In the genomic region with DNA sequence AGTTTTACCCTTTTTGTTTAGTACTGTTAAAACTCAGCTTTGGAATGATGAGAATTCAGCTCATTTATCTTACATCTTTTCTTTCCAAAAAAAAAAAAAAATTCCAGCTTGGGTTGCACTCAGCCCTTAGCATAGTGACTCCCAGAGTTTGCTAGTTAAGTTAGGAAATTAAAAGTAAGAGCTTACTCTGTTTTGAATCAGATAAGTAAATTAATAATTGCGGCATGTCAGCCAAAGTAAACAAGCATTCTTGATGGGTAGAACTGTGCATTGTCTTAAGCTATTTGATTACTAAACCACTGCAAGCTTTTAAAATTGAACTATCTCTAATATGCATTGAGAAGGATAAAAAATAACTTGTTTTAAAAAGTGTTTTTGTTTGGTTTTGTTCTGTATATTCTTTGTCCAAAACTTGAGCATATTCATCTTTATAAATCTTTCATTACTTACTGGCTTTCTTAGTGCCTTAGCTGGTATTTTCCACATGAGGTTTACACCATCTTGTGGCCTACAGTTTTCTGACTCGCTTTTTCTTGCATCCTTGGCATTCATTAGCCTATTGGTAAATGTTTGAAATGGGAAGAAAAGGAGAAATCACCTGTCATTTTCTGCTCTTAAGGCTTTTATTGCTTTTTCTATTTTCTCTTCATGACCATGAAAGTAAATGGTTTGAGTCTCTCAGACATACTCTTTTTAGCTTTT, we compare ENCODE assay signal across 13 cellular contexts.
DNase-seq lines count a peak whose midpoint lies in the region; ATAC-seq and TF ChIP-seq lines count a peak whose summit lies in the region.
"Had no signal": no experiment of that assay in that cellular context is flagged by ENCODE, and none has a peak within 500 bp of the region (broad histone marks: within the 10 kb centered on the region; RNA-seq: fewer than 3 reads in every experiment).

No MANE protein-coding gene starts in this region.

- peak; percentile 11 for DNase-seq in AG04450 (ENCODE audit: low read depth, low spot score)
- no peak for DNase-seq in epithelial cell of proximal tubule (ENCODE audit: low read depth)
- peak; percentile 48 for DNase-seq in myocyte (ENCODE audit: low read depth)
- no peak for DNase-seq in upper lobe of right lung
- DNase-seq in substantia nigra (lab: John Stamatoyannopoulos, UW) = no peak
- no peak for DNase-seq in GM10248 (ENCODE audit: extremely low spot score)
- DNase-seq: activated T-cell treated with anti-CD3 and anti-CD28 coated beads, Interleukin-2, amount 50 U/mL, for 48 hours; colonic mucosa; NCI-H774 had no signal

- intact Hi-C loops in upper lobe of right lung (cut with DNase I) = no loop called here

- H3K9ac ChIP-seq in OCI-LY1 (ENCODE audit: low read length) = no peak overlapping the region

- TF ChIP-seq CTCF in AG04450 (IDR thresholded peaks at IDR 0.05; ENCODE audit: low read depth, low read length) (0 out of 2 replicates have a peak, but pooled peaks have one; percentile 9), OCI-LY1 (IDR thresholded peaks at IDR 0.05; ENCODE audit: low read length) (0 out of 2 replicates have a peak, but pooled peaks have one; percentile 9), epithelial cell of proximal tubule (conservative IDR thresholded peaks at IDR 0.05; ENCODE audit: low read depth, low read length) (peak; percentile 53), upper lobe of right lung (IDR thresholded peaks at IDR 0.05) (no peak), GM10248 (IDR thresholded peaks at IDR 0.05; ENCODE audit: control extremely low read depth, extremely low read depth, low read depth, missing control alignments) (no peak)

- H3K4me1 ChIP-seq in OCI-LY1 (ENCODE audit: insufficient read depth, low read length, severe bottlenecking) (peaks cover 15% of the 10 kb centered on the region), upper lobe of right lung (peaks cover 13% of the 10 kb centered on the region)

- H3K4me3 ChIP-seq in AG04450 (ENCODE audit: low read depth, low read length) = no peak overlapping the region
- no peak overlapping the region for H3K4me3 ChIP-seq in OCI-LY1 (ENCODE audit: low read depth, low read length, poor library complexity, severe bottlenecking)
- no peak overlapping the region for H3K4me3 ChIP-seq in epithelial cell of proximal tubule (ENCODE audit: low read depth, low read length)
- H3K4me3 ChIP-seq in upper lobe of right lung = no peak overlapping the region
- H3K4me3 ChIP-seq: colonic mucosa, K562 had no signal

- H3K9me2 ChIP-seq in OCI-LY1 (ENCODE audit: low read depth, low read length) = no peaks in the 10 kb centered on the region

- H2AFZ ChIP-seq in OCI-LY1 (ENCODE audit: low read length) = no peak overlapping the region

- CTCF ChIA-PET in AG04450 (lab: Charles Lee) (interaction anchor here (0.6 to 1.7 kb wide), 8 partner anchors 15 to 999 kb away, joined by 3 to 6 read pairs (median 4); no protein-coding TSS in a partner anchor), GM10248 (lab: Yijun Ruan, JAX) (interaction anchor here (1.1 to 2.0 kb wide), 6 partner anchors 8 to 175 kb away, joined by 3 to 8 read pairs (median 3); no protein-coding TSS in a partner anchor)

- no peaks in the 10 kb centered on the region for H3F3A ChIP-seq in OCI-LY1 (ENCODE audit: insufficient read depth, low read length)

- POLR2A ChIA-PET in AG04450 (lab: Yijun Ruan, JAX) = interaction anchor here (0.7 to 1.1 kb wide), 2 partner anchors 105 to 131 kb away, joined by 5 to 7 read pairs; no protein-coding TSS in a partner anchor
- POLR2A ChIA-PET in GM10248 (lab: Yijun Ruan, JAX) = no interaction called here

- no peaks in the 10 kb centered on the region for H3K36me3 ChIP-seq in OCI-LY1 (ENCODE audit: insufficient read depth, low read length)
- H3K36me3 ChIP-seq in upper lobe of right lung = no peaks in the 10 kb centered on the region
- H3K36me3 ChIP-seq: colonic mucosa had no signal

- H3K4me2 ChIP-seq in OCI-LY1 (ENCODE audit: low read length) = no peak overlapping the region

- H3K27me3 ChIP-seq in AG04450 (ENCODE audit: control insufficient read depth, insufficient read depth, low read length) (no peaks in the 10 kb centered on the region), OCI-LY1 (ENCODE audit: insufficient read depth, low read length) (no peaks in the 10 kb centered on the region), upper lobe of right lung (no peaks in the 10 kb centered on the region)
- H3K27me3 ChIP-seq: colonic mucosa had no signal

- H3K9me3 ChIP-seq in AG04450 (ENCODE audit: control insufficient read depth, insufficient read depth, low read length) (no peaks in the 10 kb centered on the region), OCI-LY1 (ENCODE audit: low read length) (no peaks in the 10 kb centered on the region), upper lobe of right lung (no peaks in the 10 kb centered on the region)
- H3K9me3 ChIP-seq: colonic mucosa had no signal

- H3K27ac ChIP-seq in AG04450 (ENCODE audit: low read depth, low read length) = no peak overlapping the region
- H3K27ac ChIP-seq in OCI-LY1 (ENCODE audit: low read depth, low read length, poor library complexity, severe bottlenecking) = no peak overlapping the region
- no peak overlapping the region for H3K27ac ChIP-seq in upper lobe of right lung
- no peak overlapping the region for H3K27ac ChIP-seq in substantia nigra (ENCODE audit: low read depth, low read length, poor library complexity, severe bottlenecking)
- H3K27ac ChIP-seq: C4-2B, colonic mucosa had no signal

- no peaks in the 10 kb centered on the region for H4K20me1 ChIP-seq in OCI-LY1 (ENCODE audit: insufficient read depth, low read length)

- ATAC-seq in upper lobe of right lung = no peak
- no peak for ATAC-seq in GM19035 (IDR thresholded peaks at IDR 0.05; ENCODE audit: unreplicated experiment)
- ATAC-seq: K562 had no signal

- H3K79me2 ChIP-seq in OCI-LY1 (ENCODE audit: insufficient read depth, low read length) = no peaks in the 10 kb centered on the region

Comparison
In these comparisons a context has a peak if more than half of its experiments do, and no peak if none do; other contexts are left out.
1. DNase-seq: peak in AG04450 (single experiment) and myocyte (single experiment); none in epithelial cell of proximal tubule (single experiment), upper lobe of right lung (single experiment), substantia nigra (0 of 49) and GM10248 (single experiment).
2. CTCF ChIP-seq: peak in AG04450 (single experiment), OCI-LY1 (single experiment) and epithelial cell of proximal tubule (single experiment); none in upper lobe of right lung (single experiment) and GM10248 (single experiment).